In the genomic region with DNA sequence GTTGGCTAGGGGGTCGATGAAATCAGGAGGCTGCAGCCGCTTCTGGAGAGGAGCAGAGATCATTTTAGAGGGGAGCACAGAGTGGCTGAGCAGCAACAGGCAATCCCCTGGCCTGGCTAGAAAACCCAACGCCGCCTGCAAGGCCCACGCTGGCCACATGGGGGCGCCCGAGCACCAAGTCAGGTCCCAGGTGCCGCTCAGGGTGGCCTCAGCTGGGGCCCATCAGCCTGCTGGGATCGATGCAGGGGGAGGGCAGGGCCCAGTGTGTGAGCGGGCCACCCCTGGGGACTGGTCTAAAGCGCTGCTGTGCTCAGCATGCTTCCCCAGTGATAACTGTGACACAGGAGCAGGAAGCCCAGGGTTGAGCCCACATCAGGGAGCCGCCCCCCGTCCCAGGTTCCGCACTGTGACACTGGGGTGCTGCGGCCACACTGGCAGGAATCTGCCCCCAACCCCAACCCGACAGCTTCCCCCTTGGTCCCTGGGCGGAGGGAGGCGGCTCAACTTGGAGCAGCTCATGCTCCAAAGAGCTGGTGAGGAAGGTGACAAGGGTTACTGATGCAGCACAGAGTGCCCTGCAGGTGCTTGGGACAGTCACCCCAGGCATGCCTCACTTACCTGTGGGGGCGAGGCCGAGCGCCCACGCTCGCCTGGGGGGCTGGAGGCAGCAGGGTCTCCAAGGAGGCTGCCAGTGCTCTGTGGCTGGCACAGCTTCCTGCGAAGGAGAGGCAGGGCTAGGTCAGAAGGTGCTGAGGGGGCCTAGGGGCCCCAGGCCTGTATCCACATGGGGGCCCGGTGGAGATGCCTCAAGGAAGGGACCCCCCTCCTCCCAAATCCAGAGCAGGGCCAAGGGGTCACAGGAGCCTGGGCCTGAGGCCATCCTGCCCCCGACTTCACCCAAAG, we compare ENCODE assay signal across 9 cellular contexts. TPM values are rescaled to one million over a fixed set of nuclear protein-coding genes. Genes with fewer than 3 reads are reported as not detected.
A peak's percentile ranks its signal among the peaks of the same experiment; 100 is the strongest.
DNase-seq lines count a peak whose midpoint lies in the region; ATAC-seq, FAIRE-seq and TF ChIP-seq lines count a peak whose summit lies in the region.
"Had no signal": no experiment of that assay in that cellular context is flagged by ENCODE, and none has a peak within 500 bp of the region (broad histone marks: within the 10 kb centered on the region; RNA-seq: fewer than 3 reads in every experiment).

No MANE protein-coding gene starts in this region.

- CTCF ChIA-PET in Calu3 (lab: Charles Lee): interaction anchor here (0.8 to 2.1 kb wide), 3 partner anchors 11 to 396 kb away, joined by 4 to 11 read pairs (median 4); no protein-coding TSS in a partner anchor
- CTCF ChIA-PET in activated CD8-positive, alpha-beta memory T cell treated with anti-CD3 and anti-CD28 coated beads, Interleukin-2, amount 10 ng/mL, durations not matched to agents 7 days and 5 days (lab: Charles Lee): interaction anchor here (0.6 to 3.1 kb wide), 44 partner anchors 8 to 933 kb away, joined by 3 to 38 read pairs (median 4); a partner anchor contains a TSS

- DNase-seq in Calu3: peak; percentile 89
- DNase-seq in NCI-H82 (lab: John Stamatoyannopoulos, UW): peak; percentile 95
- peak; percentile 90 for DNase-seq in activated CD8-positive, alpha-beta memory T cell treated with anti-CD3 and anti-CD28 coated beads, Interleukin-2, amount 10 ng/mL, durations not matched to agents 7 days and 5 days
- peak; percentile 84 for DNase-seq in naive B cell
- DNase-seq in stimulated activated CD8-positive, alpha-beta memory T cell treated with anti-CD3 and anti-CD28 coated beads, Interleukin-7, amount 100 ng/mL, for 4 hours (ENCODE audit: low read depth in 2 of 2): peak; percentile 65 to 68

- TF ChIP-seq CTCF in Calu3 (IDR thresholded peaks at IDR 0.05; ENCODE audit: unreplicated experiment): peak; percentile 86

- peak; percentile 43 for ATAC-seq in HG03095 (IDR thresholded peaks at IDR 0.05; ENCODE audit: unreplicated experiment)
- peak; percentile 93 for ATAC-seq in activated CD8-positive, alpha-beta memory T cell treated with anti-CD3 and anti-CD28 coated beads, Interleukin-2, amount 10 ng/mL, durations not matched to agents 7 days and 5 days
- peak; percentile 90 for ATAC-seq in naive B cell (ENCODE audit: low read depth in 2 of 2)
- no peak for ATAC-seq in GM19395 (IDR thresholded peaks at IDR 0.05; ENCODE audit: unreplicated experiment)

- no peaks in the 10 kb centered on the region for H3K27me3 Mint-ChIP-seq in Calu3 (ENCODE audit: unreplicated experiment)
- no peaks in the 10 kb centered on the region for H3K27me3 Mint-ChIP-seq in activated CD8-positive, alpha-beta memory T cell treated with anti-CD3 and anti-CD28 coated beads, Interleukin-2, amount 10 ng/mL, durations not matched to agents 7 days and 5 days
- H3K27me3 Mint-ChIP-seq in naive B cell: no peaks in the 10 kb centered on the region

- no peaks in the 10 kb centered on the region for H3K4me1 Mint-ChIP-seq in Calu3 (ENCODE audit: low read depth, unreplicated experiment)
- H3K4me1 Mint-ChIP-seq in activated CD8-positive, alpha-beta memory T cell treated with anti-CD3 and anti-CD28 coated beads, Interleukin-2, amount 10 ng/mL, durations not matched to agents 7 days and 5 days: peaks cover 2% of the 10 kb centered on the region
- H3K4me1 Mint-ChIP-seq in naive B cell: peaks cover 4 to 21% (median 4%) of the 10 kb centered on the region in 3 donors

- H3K4me3 Mint-ChIP-seq in Calu3 (ENCODE audit: low read depth, unreplicated experiment) (no peak overlapping the region), naive B cell (no peak overlapping the region)
- no peak overlapping the region for H3K4me3 Mint-ChIP-seq in activated CD8-positive, alpha-beta memory T cell treated with anti-CD3 and anti-CD28 coated beads, Interleukin-2, amount 10 ng/mL, durations not matched to agents 7 days and 5 days

- no TSS peak for BruUV-seq in Calu3 (replicated peaks; lab: Mats Ljungman, UMichigan)

- H3K36me3 Mint-ChIP-seq in Calu3 (ENCODE audit: insufficient read depth, unreplicated experiment) (peaks cover 30% of the 10 kb centered on the region), naive B cell (peaks cover 0 to 12% of the 10 kb centered on the region in 2 donors)
- H3K36me3 Mint-ChIP-seq in activated CD8-positive, alpha-beta memory T cell treated with anti-CD3 and anti-CD28 coated beads, Interleukin-2, amount 10 ng/mL, durations not matched to agents 7 days and 5 days: peaks cover 2% of the 10 kb centered on the region

- peak; percentile 37 for FAIRE-seq in endometrium (lab: Jason Lieb, UNC)

- H3K9me3 Mint-ChIP-seq in Calu3 (ENCODE audit: low read depth, unreplicated experiment) (no peaks in the 10 kb centered on the region), naive B cell (no peaks in the 10 kb centered on the region)
- no peaks in the 10 kb centered on the region for H3K9me3 Mint-ChIP-seq in activated CD8-positive, alpha-beta memory T cell treated with anti-CD3 and anti-CD28 coated beads, Interleukin-2, amount 10 ng/mL, durations not matched to agents 7 days and 5 days (ENCODE audit: low read depth)

- H3K27ac Mint-ChIP-seq in Calu3 (ENCODE audit: unreplicated experiment) (no peak overlapping the region), naive B cell (peak overlapping the region in 1 of 6 donors; percentile 70)
- H3K27ac Mint-ChIP-seq in activated CD8-positive, alpha-beta memory T cell treated with anti-CD3 and anti-CD28 coated beads, Interleukin-2, amount 10 ng/mL, durations not matched to agents 7 days and 5 days: peak overlapping the region; percentile 49

- intact Hi-C loops in Calu3 (cut with micrococcal nuclease; ENCODE audit: unreplicated experiment): no loop called here

RNA-seq across cellular contexts. Expression of a gene that starts 13.3 kb away (rescaled TPM):
- 94.9 and 114 TPM in 2 replicates for total RNA-seq in Calu3 (2022)
- 10 to 100 TPM; 29.6 to 30.0 TPM for total RNA-seq in activated CD8-positive, alpha-beta memory T cell treated with anti-CD3 and anti-CD28 coated beads, Interleukin-2, amount 10 ng/mL, durations not matched to agents 7 days and 5 days
- 10 to 100 TPM in 2 of 6 donors, 1 to 10 TPM in 4; 6.3 to 12.2 (median 8.6) TPM for polyA plus RNA-seq in naive B cell (ENCODE audit: low read depth in 6 of 6)

RNA-seq across cellular contexts. Expression of a gene that starts 32.0 kb away (rescaled TPM):
- total RNA-seq in Calu3 (2022): 38.8 and 51.5 TPM in 2 replicates
- 100 to 1,000 TPM; 197 to 247 TPM for total RNA-seq in activated CD8-positive, alpha-beta memory T cell treated with anti-CD3 and anti-CD28 coated beads, Interleukin-2, amount 10 ng/mL, durations not matched to agents 7 days and 5 days
- 10 to 100 TPM; 54.7 to 78.0 (median 61.8) TPM for polyA plus RNA-seq in naive B cell (ENCODE audit: low read depth in 6 of 6)

RNA-seq across cellular contexts. Expression of a gene that starts 53.8 kb away (rescaled TPM):
- total RNA-seq in Calu3 (2022): not detected in 2 replicates
- total RNA-seq in activated CD8-positive, alpha-beta memory T cell treated with anti-CD3 and anti-CD28 coated beads, Interleukin-2, amount 10 ng/mL, durations not matched to agents 7 days and 5 days: under 1 TPM in 1 of 2 experiments, not detected in 1; 0.12 TPM
- 10 to 100 TPM in 4 of 6 donors, 1 to 10 TPM in 1, under 1 TPM in 1; 0.17 to 30.8 (median 17.9) TPM for polyA plus RNA-seq in naive B cell (ENCODE audit: low read depth in 6 of 6)
- total RNA-seq: T-helper 2 cell treated with Interferon-gamma antibody and Interleukin-4, amounts not matched to agents 100 ng/mL and 5 ng/mL, for 36 hours had no signal
